Comparison of ENCODE assay signal across 18 cellular contexts in the genomic region with DNA sequence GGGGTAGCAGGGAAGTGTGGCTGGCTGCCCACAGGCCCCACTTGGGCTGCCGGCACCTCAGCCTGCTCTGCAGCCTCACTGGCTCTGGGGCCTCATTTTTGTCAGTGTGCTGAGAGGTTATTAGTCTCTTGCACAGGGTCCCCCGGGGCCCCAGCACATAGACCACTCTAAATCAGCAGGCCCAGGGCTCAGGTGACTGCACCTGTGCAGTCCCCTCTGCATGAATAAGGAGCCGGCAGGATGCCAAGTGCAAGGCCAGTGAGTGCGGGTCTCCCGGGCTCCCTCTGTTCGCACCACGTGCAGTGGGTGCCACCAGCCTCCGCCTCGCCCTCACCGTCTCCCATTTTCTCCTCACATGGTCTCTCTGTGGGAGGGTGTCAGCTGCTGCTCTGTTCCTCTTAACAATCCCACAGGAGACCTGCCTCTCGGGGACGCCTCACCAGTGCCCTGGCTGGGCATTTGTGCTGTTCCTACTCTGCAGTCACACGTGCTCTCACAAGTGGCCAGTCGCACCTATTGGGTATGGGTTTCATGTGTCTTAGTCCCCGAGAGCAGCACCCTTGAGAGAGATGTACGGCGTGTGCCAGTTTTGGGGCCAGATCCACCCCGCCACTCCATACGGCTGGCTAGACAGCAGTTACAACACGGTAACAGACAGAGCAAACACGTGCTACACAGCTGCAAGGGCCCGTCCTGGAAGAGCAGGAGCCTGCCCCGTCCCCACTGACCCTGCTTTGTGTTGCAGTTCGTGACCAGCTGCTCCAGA.
"Had no signal": no experiment of that assay in that cellular context is flagged by ENCODE, and none has a peak within 500 bp of the region (broad histone marks: within the 10 kb centered on the region; RNA-seq: fewer than 3 reads in every experiment).

No MANE protein-coding gene starts in this region.

- H3K9me3 ChIP-seq: breast epithelium, gastrocnemius medialis, heart left ventricle, tibial artery had no signal

- H3K27ac Mint-ChIP-seq: activated CD4-positive, alpha-beta T cell treated with anti-CD3 and anti-CD28 coated beads, Interleukin-2, amount 10 ng/mL, durations not matched to agents 7 days and 5 days; mesothelial cell of epicardium; natural killer cell treated with Interleukin-12 subunit alpha and Interleukin-12 subunit beta and Interleukin-15 and Interleukin-18, amount 100 ng/mL, for 72 hours; stimulated activated naive B cell treated with anti-CD40 and anti-IgM and Interleukin-4, amounts not matched to agents 10 μg/mL and 1 μg/mL and 100 μg/mL, for 72 hours; T-helper 1 cell treated with Interleukin-12 subunit alpha and Interleukin-12 subunit beta and Interleukin-4 antibody, amounts not matched to agents 30 μg/mL and 1 μg/mL, for 36 hours had no signal

- H3K27ac ChIP-seq: breast epithelium, coronary artery, gastrocnemius medialis, heart left ventricle, tibial artery had no signal

- H3K36me3 Mint-ChIP-seq: natural killer cell treated with Interleukin-12 subunit alpha and Interleukin-12 subunit beta and Interleukin-15 and Interleukin-18, amount 100 ng/mL, for 72 hours had no signal

- DNase-seq: activated CD4-positive, alpha-beta T cell treated with anti-CD3 and anti-CD28 coated beads, Interleukin-2, amount 10 ng/mL, durations not matched to agents 7 days and 5 days; activated CD8-positive, alpha-beta memory T cell treated with anti-CD3 and anti-CD28 coated beads for 24 hours; activated CD8-positive, alpha-beta memory T cell treated with anti-CD3 and anti-CD28 coated beads, Interleukin-2, amount 50 U/mL, for 48 hours; activated effector memory CD4-positive, alpha-beta T cell treated with anti-CD3 and anti-CD28 coated beads, Interleukin-2, amount 50 U/mL, for 16 hours; activated naive CD4-positive, alpha-beta T cell treated with anti-CD3 and anti-CD28 coated beads, Interleukin-2, amount 50 U/mL, for 16 hours; activated T-cell treated with anti-CD3 and anti-CD28 coated beads, Interleukin-2, amount 50 U/mL, for 48 hours; gastrocnemius medialis; left colon; nucleus accumbens; stimulated activated naive B cell treated with anti-CD40 and anti-IgM and Interleukin-4, amounts not matched to agents 10 μg/mL and 1 μg/mL and 100 μg/mL, for 72 hours; substantia nigra; tibial artery had no signal

- H3K27me3 Mint-ChIP-seq: activated CD4-positive, alpha-beta T cell treated with anti-CD3 and anti-CD28 coated beads, Interleukin-2, amount 10 ng/mL, durations not matched to agents 7 days and 5 days; natural killer cell treated with Interleukin-12 subunit alpha and Interleukin-12 subunit beta and Interleukin-15 and Interleukin-18, amount 100 ng/mL, for 72 hours; stimulated activated naive B cell treated with anti-CD40 and anti-IgM and Interleukin-4, amounts not matched to agents 10 μg/mL and 1 μg/mL and 100 μg/mL, for 72 hours had no signal

- H3K4me3 ChIP-seq: breast epithelium, coronary artery, gastrocnemius medialis, heart left ventricle, tibial artery had no signal

- H3K4me1 ChIP-seq: breast epithelium, gastrocnemius medialis, heart left ventricle, tibial artery had no signal

- H3K27me3 ChIP-seq: breast epithelium, gastrocnemius medialis, heart left ventricle, tibial artery had no signal

- H3K4me1 Mint-ChIP-seq: activated CD4-positive, alpha-beta T cell treated with anti-CD3 and anti-CD28 coated beads, Interleukin-2, amount 10 ng/mL, durations not matched to agents 7 days and 5 days; stimulated activated naive B cell treated with anti-CD40 and anti-IgM and Interleukin-4, amounts not matched to agents 10 μg/mL and 1 μg/mL and 100 μg/mL, for 72 hours had no signal

- H3K4me3 Mint-ChIP-seq: activated CD4-positive, alpha-beta T cell treated with anti-CD3 and anti-CD28 coated beads, Interleukin-2, amount 10 ng/mL, durations not matched to agents 7 days and 5 days; mesothelial cell of epicardium; natural killer cell treated with Interleukin-12 subunit alpha and Interleukin-12 subunit beta and Interleukin-15 and Interleukin-18, amount 100 ng/mL, for 72 hours; stimulated activated naive B cell treated with anti-CD40 and anti-IgM and Interleukin-4, amounts not matched to agents 10 μg/mL and 1 μg/mL and 100 μg/mL, for 72 hours; T-helper 1 cell treated with Interleukin-12 subunit alpha and Interleukin-12 subunit beta and Interleukin-4 antibody, amounts not matched to agents 30 μg/mL and 1 μg/mL, for 36 hours had no signal

- H3K9me3 Mint-ChIP-seq: activated CD4-positive, alpha-beta T cell treated with anti-CD3 and anti-CD28 coated beads, Interleukin-2, amount 10 ng/mL, durations not matched to agents 7 days and 5 days; mesothelial cell of epicardium; natural killer cell treated with Interleukin-12 subunit alpha and Interleukin-12 subunit beta and Interleukin-15 and Interleukin-18, amount 100 ng/mL, for 72 hours; stimulated activated naive B cell treated with anti-CD40 and anti-IgM and Interleukin-4, amounts not matched to agents 10 μg/mL and 1 μg/mL and 100 μg/mL, for 72 hours; T-helper 1 cell treated with Interleukin-12 subunit alpha and Interleukin-12 subunit beta and Interleukin-4 antibody, amounts not matched to agents 30 μg/mL and 1 μg/mL, for 36 hours had no signal
